9 cellular contexts compared by ENCODE assay signal in the genomic region with DNA sequence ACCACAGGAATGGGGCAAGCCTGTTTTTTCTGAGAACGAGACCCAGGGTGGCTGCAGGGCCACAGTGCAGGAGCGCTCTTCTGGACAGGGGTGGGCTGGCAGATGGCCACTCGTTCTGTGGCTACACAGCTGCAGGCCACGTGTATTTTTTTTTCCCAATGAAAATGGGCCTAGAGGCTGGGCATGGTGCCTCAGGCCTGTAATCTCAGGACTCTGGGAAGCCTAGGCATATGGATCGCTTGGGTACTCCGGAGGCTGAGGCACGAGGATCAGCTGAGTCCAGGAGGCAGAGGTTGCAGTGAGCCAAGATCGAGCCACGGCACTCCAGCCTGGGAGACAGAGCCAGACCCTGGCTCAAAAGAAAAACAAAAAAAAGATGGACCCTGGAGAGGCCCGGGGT. TPM values are rescaled to one million over a fixed set of nuclear protein-coding genes. Genes with fewer than 3 reads are reported as not detected.
A peak's percentile ranks its signal among the peaks of the same experiment; 100 is the strongest.
DNase-seq lines count a peak whose midpoint lies in the region; ATAC-seq and TF ChIP-seq lines count a peak whose summit lies in the region.
"Had no signal": no experiment of that assay in that cellular context is flagged by ENCODE, and none has a peak within 500 bp of the region (broad histone marks: within the 10 kb centered on the region; RNA-seq: fewer than 3 reads in every experiment).

No MANE protein-coding gene starts in this region.

- in situ Hi-C loops in GM13977 (cut with MboI; ENCODE audit: low pct_unique_long_range_greater_than_20kb, low sequenced_read_pairs, unreplicated experiment), result no loop called here

- H3K36me3 ChIP-seq in KOPT-K1 (ENCODE audit: insufficient read depth, low read length), result peaks cover 13% of the 10 kb centered on the region; the same call in 1 of the 2 replicates

- POLR2A ChIA-PET in GM10248 (lab: Yijun Ruan, JAX), result no interaction called here

- no peak for TF ChIP-seq CTCF in GM10248 (IDR thresholded peaks at IDR 0.05; ENCODE audit: control extremely low read depth, extremely low read depth, low read depth, missing control alignments)
- no peak for TF ChIP-seq CTCF in GM13977 (IDR thresholded peaks at IDR 0.05; ENCODE audit: extremely low read depth, insufficient read depth, missing control alignments)

- peak; percentile 2 for ATAC-seq in esophagus mucosa

- intact Hi-C loops in posterior vena cava (cut with DNase I), result no loop called here

- CTCF ChIA-PET in GM10248 (lab: Yijun Ruan, JAX), result interaction anchor here (1.3 to 2.7 kb wide), 3 partner anchors 44 to 315 kb away, joined by 3 to 8 read pairs (median 4); no protein-coding TSS in a partner anchor

- peak; percentile 11 for DNase-seq in GM04503 (ENCODE audit: low read depth)
- DNase-seq in posterior vena cava (ENCODE audit: low spot score), result peak; percentile 75
- DNase-seq in MV-4-11 (lab: John Stamatoyannopoulos, UW), result no peak
- no peak for DNase-seq in GM10248 (ENCODE audit: extremely low spot score)
- no peak for DNase-seq in GM13977 (ENCODE audit: low spot score)
- no peak for DNase-seq in NCI-H1417 treated with DMSO at 0.1 percent for 48 hours (lab: John Stamatoyannopoulos, UW)

- peak overlapping the region; percentile 66 for H3K27ac ChIP-seq in KOPT-K1 (ENCODE audit: low read depth, low read length, poor library complexity, severe bottlenecking)

- H3K9me3 ChIP-seq in KOPT-K1 (ENCODE audit: insufficient read depth, low read length, poor library complexity, severe bottlenecking), result no peaks in the 10 kb centered on the region

RNA-seq across cellular contexts. Expression of a gene that starts 6.8 kb away (rescaled TPM):
- total RNA-seq in esophagus mucosa (5.3 TPM), posterior vena cava (10 to 100 TPM in 1 of 2 donors, 1 to 10 TPM in 1; 9.9 to 11.3 TPM)

RNA-seq across cellular contexts. Expression of a gene that starts 12.8 kb away (rescaled TPM):
- total RNA-seq in esophagus mucosa (13.7 TPM), posterior vena cava (1 to 10 TPM; 8.9 to 9.9 TPM)

RNA-seq across cellular contexts. Expression of a gene that starts 23.1 kb away (rescaled TPM):
- not detected for total RNA-seq in esophagus mucosa
- not detected for total RNA-seq in posterior vena cava
- total RNA-seq: renal cortical epithelial cell had no signal

RNA-seq across cellular contexts. Expression of a gene that starts 36.6 kb away (rescaled TPM):
- 0.12 TPM for total RNA-seq in esophagus mucosa
- total RNA-seq in posterior vena cava, result under 1 TPM; 0.42 to 0.76 TPM

RNA-seq across cellular contexts. Expression of a gene that starts 56.0 kb away (rescaled TPM):
- total RNA-seq in esophagus mucosa (25.7 TPM), posterior vena cava (10 to 100 TPM; 48.4 to 55.6 TPM)

Comparison
In these comparisons a context has a peak if more than half of its experiments do, and no peak if none do; other contexts are left out.
1. DNase-seq: peak in GM04503 (single experiment) and posterior vena cava (single experiment); none in MV-4-11 (single experiment), GM10248 (single experiment), GM13977 (single experiment) and NCI-H1417 treated with DMSO at 0.1 percent for 48 hours (single experiment).